In genomic region chr3:59247402-59247841, GRCh38 we compare ENCODE assay signal across 14 cellular contexts.
DNase-seq lines count a peak whose midpoint lies in the region; ATAC-seq and TF ChIP-seq lines count a peak whose summit lies in the region.
"Had no signal": no experiment of that assay in that cellular context is flagged by ENCODE, and none has a peak within 500 bp of the region (broad histone marks: within the 10 kb centered on the region; RNA-seq: fewer than 3 reads in every experiment).

No MANE protein-coding gene starts in this region.

- 70 to 93% methylated on average over 3 of the region's 3 CpGs for WGBS in testis, 2 donors

- H3K27ac Mint-ChIP-seq in central memory CD8-positive, alpha-beta T cell (ENCODE audit: low read depth), result no peak overlapping the region
- H3K27ac Mint-ChIP-seq: mesothelial cell of epicardium had no signal

- no peaks in the 10 kb centered on the region for H3K36me3 Mint-ChIP-seq in central memory CD8-positive, alpha-beta T cell (ENCODE audit: insufficient read depth)
- H3K36me3 Mint-ChIP-seq: mesothelial cell of epicardium had no signal

- H3K4me3 ChIP-seq in DND-41 (ENCODE audit: low read depth in 1 of 2, low read length in 2 of 2) (no peak overlapping the region), testis (no peak overlapping the region)
- H3K4me3 ChIP-seq: gastroesophageal sphincter had no signal

- intact Hi-C loops in testis (cut with DNase I; ENCODE audit: low total_unique reads), result no loop called here

- H3K9me3 Mint-ChIP-seq in central memory CD8-positive, alpha-beta T cell, result no peaks in the 10 kb centered on the region
- H3K9me3 Mint-ChIP-seq: mesothelial cell of epicardium had no signal

- no peak overlapping the region for H3K27ac ChIP-seq in DND-41 (ENCODE audit: low read length)
- H3K27ac ChIP-seq in testis, result no peak overlapping the region
- H3K27ac ChIP-seq: gastroesophageal sphincter, HL-60 had no signal

- DNase-seq in DND-41 (no peak), testis (no peak)
- DNase-seq in central memory CD8-positive, alpha-beta T cell (ENCODE audit: low spot score in 2 of 2), result no peak
- no peak for DNase-seq in activated CD4-positive, alpha-beta T cell treated with anti-CD3 and anti-CD28 coated beads for 1 hour
- no peak for DNase-seq in stimulated activated CD4-positive, alpha-beta T cell treated with anti-CD3 and anti-CD28 coated beads, Interleukin-2, amount 100 ng/mL, for 24 hours
- DNase-seq: BE2C; NCI-H2081 treated with DMSO at 0.1 percent for 48 hours; stimulated activated naive CD8-positive, alpha-beta T cell treated with anti-CD3 and anti-CD28 coated beads, Interleukin-15, Interleukin-2, amounts not matched to agents 100 U/mL and 50 U/mL, for 24 hours had no signal

- H3K36me3 ChIP-seq in DND-41 (ENCODE audit: insufficient read depth, low read length), result no peaks in the 10 kb centered on the region
- H3K36me3 ChIP-seq in testis (ENCODE audit: low read depth, missing control alignments), result no peaks in the 10 kb centered on the region
- H3K36me3 ChIP-seq: BE2C, gastroesophageal sphincter had no signal

- H3K27me3 ChIP-seq in DND-41 (ENCODE audit: insufficient read depth, low read length, poor library complexity), result no peaks in the 10 kb centered on the region
- no peaks in the 10 kb centered on the region for H3K27me3 ChIP-seq in testis
- H3K27me3 ChIP-seq: BE2C, gastroesophageal sphincter had no signal

- H3K9me3 ChIP-seq in DND-41 (ENCODE audit: insufficient read depth, low read length, severe bottlenecking) (no peaks in the 10 kb centered on the region), testis (no peaks in the 10 kb centered on the region)
- H3K9me3 ChIP-seq: BE2C, gastroesophageal sphincter had no signal

- H3K4me3 Mint-ChIP-seq in central memory CD8-positive, alpha-beta T cell, result no peak overlapping the region
- H3K4me3 Mint-ChIP-seq: mesothelial cell of epicardium had no signal

- ATAC-seq in DND-41 (ENCODE audit: insufficient read depth, low read depth) (peak; percentile 31; the same call in 1 of the 3 replicates), GM19395 (IDR thresholded peaks at IDR 0.05; ENCODE audit: unreplicated experiment) (peak; percentile 61), HG03378 (IDR thresholded peaks at IDR 0.05; ENCODE audit: unreplicated experiment) (peak; percentile 70), HG02571 (IDR thresholded peaks at IDR 0.05; ENCODE audit: unreplicated experiment) (no peak)
- ATAC-seq in central memory CD8-positive, alpha-beta T cell (replicated peaks; ENCODE audit: extremely low read depth, poor library complexity, severe bottlenecking), result peak; percentile 43
- ATAC-seq: gastroesophageal sphincter; stimulated activated naive CD8-positive, alpha-beta T cell treated with anti-CD3 and anti-CD28 coated beads, Interleukin-15, Interleukin-2, amounts not matched to agents 100 U/mL and 50 U/mL, for 24 hours had no signal

- no peak overlapping the region for H3K9ac ChIP-seq in DND-41 (ENCODE audit: low read depth, low read length)

- peaks cover 10% of the 10 kb centered on the region for H3K4me1 ChIP-seq in DND-41 (ENCODE audit: insufficient read depth, low read length)
- peaks cover 6% of the 10 kb centered on the region for H3K4me1 ChIP-seq in testis
- H3K4me1 ChIP-seq: BE2C had no signal

- H3K79me2 ChIP-seq in DND-41 (ENCODE audit: insufficient read depth, low read length), result no peaks in the 10 kb centered on the region

- no peaks in the 10 kb centered on the region for H3K4me1 Mint-ChIP-seq in central memory CD8-positive, alpha-beta T cell

- TF ChIP-seq POLR2A in testis (IDR thresholded peaks at IDR 0.05), result no peak

- no peaks in the 10 kb centered on the region for H3K27me3 Mint-ChIP-seq in central memory CD8-positive, alpha-beta T cell

- no peaks in the 10 kb centered on the region for H4K20me1 ChIP-seq in DND-41 (ENCODE audit: insufficient read depth, low read length)

- TF ChIP-seq CTCF in DND-41 (IDR thresholded peaks at IDR 0.05; ENCODE audit: borderline replicate concordance, extremely low read depth, low read length, poor library complexity, severe bottlenecking) (no peak), testis (IDR thresholded peaks at IDR 0.05) (no peak)

- no peak overlapping the region for H2AFZ ChIP-seq in DND-41 (ENCODE audit: low read depth, low read length)

- H3K4me2 ChIP-seq in DND-41 (ENCODE audit: insufficient read depth, low read length), result no peak overlapping the region
